Comparison of ENCODE assay signal across 35 cellular contexts in the genomic region with DNA sequence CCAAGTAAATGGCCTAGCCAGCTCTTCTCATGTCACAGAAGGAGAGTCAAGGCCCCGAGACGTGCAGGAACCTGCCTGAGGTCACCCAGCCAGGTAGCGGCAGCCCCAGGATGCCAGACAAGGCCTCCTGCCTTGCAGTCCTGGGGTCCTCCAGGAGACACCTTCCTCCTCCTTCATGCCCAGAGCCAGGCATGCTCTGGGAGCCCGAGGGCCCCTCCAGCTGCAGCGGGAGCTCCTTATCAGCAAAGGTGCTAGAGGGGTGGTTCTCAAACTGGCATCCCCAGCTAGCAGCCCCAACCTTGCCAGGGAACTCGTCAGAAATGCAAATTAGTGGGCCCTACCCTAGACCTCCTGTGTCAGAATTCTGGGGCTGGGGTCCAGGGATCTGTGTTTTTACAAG.
"Had no signal": no experiment of that assay in that cellular context is flagged by ENCODE, and none has a peak within 500 bp of the region (broad histone marks: within the 10 kb centered on the region; RNA-seq: fewer than 3 reads in every experiment).

No MANE protein-coding gene starts in this region.

- H3K4me1 ChIP-seq: body of pancreas, breast epithelium had no signal

- ATAC-seq: activated CD8-positive, alpha-beta T cell treated with anti-CD3 and anti-CD28 coated beads for 36 hours; activated naive CD4-positive, alpha-beta T cell treated with anti-CD3 and anti-CD28 coated beads, Interleukin-2, amount 50 U/mL, for 72 hours; activated T-cell treated with anti-CD3 and anti-CD28 coated beads, Interleukin-2, amount 50 U/mL, for 4 hours; activated T-cell treated with anti-CD3 and anti-CD28 coated beads, Interleukin-2, amount 50 U/mL, for 72 hours; activated T-helper 17 cell treated with anti-CD3 and anti-CD28 coated beads, Interleukin-2, amount 50 U/mL, for 72 hours; body of pancreas had no signal

- FAIRE-seq: astrocyte, TTC549 had no signal

- DNase-seq: activated B cell treated with CpG ODN at 0.5 μM for 24 hours; activated CD4-positive, alpha-beta memory T cell treated with anti-CD3 and anti-CD28 coated beads for 36 hours; activated CD4-positive, alpha-beta T cell treated with anti-CD3 and anti-CD28 coated beads for 4 hours; activated CD4-positive, alpha-beta T cell treated with anti-CD3 and anti-CD28 coated beads, Interleukin-2, amount 10 ng/mL, durations not matched to agents 24 days and 14 days; activated CD4-positive, alpha-beta T cell treated with anti-CD3 and anti-CD28 coated beads, Interleukin-2, amount 50 U/mL, for 1 hour; activated CD4-positive, alpha-beta T cell treated with anti-CD3 and anti-CD28 coated beads, Interleukin-2, amount 50 U/mL, for 4 hours; activated CD4-positive, CD25-positive, alpha-beta regulatory T cell treated with anti-CD3 and anti-CD28 coated beads, Interleukin-2, amount 50 U/mL, for 72 hours; activated CD8-positive, alpha-beta memory T cell treated with anti-CD3 and anti-CD28 coated beads, Interleukin-2, amount 50 U/mL, for 4 hours; activated CD8-positive, alpha-beta T cell treated with anti-CD3 and anti-CD28 coated beads for 36 hours; activated effector memory CD4-positive, alpha-beta T cell treated with anti-CD3 and anti-CD28 coated beads, Interleukin-2, amount 50 U/mL, for 16 hours; activated gamma-delta T cell treated with Interleukin-2 at 50 U/mL for 16 hours; activated naive CD4-positive, alpha-beta T cell; activated naive CD4-positive, alpha-beta T cell treated with anti-CD3 and anti-CD28 coated beads for 36 hours; activated naive CD4-positive, alpha-beta T cell treated with anti-CD3 and anti-CD28 coated beads, Interleukin-2, amount 50 U/mL, for 16 hours; activated naive CD8-positive, alpha-beta T cell treated with anti-CD3 and anti-CD28 coated beads for 36 hours; activated T-cell treated with anti-CD3 and anti-CD28 coated beads for 4 hours; activated T-cell treated with anti-CD3 and anti-CD28 coated beads, Interleukin-2, amount 50 U/mL, for 1 hour; activated T-cell treated with anti-CD3 and anti-CD28 coated beads, Interleukin-2, amount 50 U/mL, for 4 hours; activated T-cell treated with anti-CD3 and anti-CD28 coated beads, Interleukin-2, amount 50 U/mL, for 72 hours; adrenal gland; amniotic stem cell; aorta; body of pancreas; brain microvascular endothelial cell; caudate nucleus; cerebellar nuclear complex; T-helper 1 cell; T-helper 2 cell; T-helper 9 cell had no signal

- H3K4me3 ChIP-seq: adrenal gland, body of pancreas, breast epithelium had no signal

- H3K27me3 ChIP-seq: adrenal gland, body of pancreas, brain microvascular endothelial cell, breast epithelium had no signal

- H3K36me3 ChIP-seq: adrenal gland, brain microvascular endothelial cell, breast epithelium had no signal

- H3K27ac ChIP-seq: adrenal gland, body of pancreas, brain microvascular endothelial cell, breast epithelium, VCaP had no signal

- H3K9me3 ChIP-seq: adrenal gland, body of pancreas had no signal
